Comparison of ENCODE assay signal across 15 cellular contexts in genomic region chr7:30240401-30240800, GRCh38. TPM values are rescaled to one million over a fixed set of nuclear protein-coding genes. Genes with fewer than 3 reads are reported as not detected.
A peak's percentile ranks its signal among the peaks of the same experiment; 100 is the strongest.
DNase-seq lines count a peak whose midpoint lies in the region; ATAC-seq and TF ChIP-seq lines count a peak whose summit lies in the region.
"Had no signal": no experiment of that assay in that cellular context is flagged by ENCODE, and none has a peak within 500 bp of the region (broad histone marks: within the 10 kb centered on the region; RNA-seq: fewer than 3 reads in every experiment).

No MANE protein-coding gene starts in this region.

- peaks cover under 1% of the 10 kb centered on the region for H3K27me3 ChIP-seq in left ventricle myocardium inferior (ENCODE audit: low read depth)
- H3K27me3 ChIP-seq: upper lobe of left lung had no signal

- intact Hi-C loops in left ventricle myocardium inferior (cut with micrococcal nuclease), result no loop called here

- H3K9me3 ChIP-seq in left ventricle myocardium inferior (replicated peaks), result no peaks in the 10 kb centered on the region
- H3K9me3 ChIP-seq: upper lobe of left lung had no signal

- DNase-seq in A172 (ENCODE audit: low spot score) (peak; percentile 74), RPMI8226 (peak; percentile 68), left ventricle myocardium inferior (no peak), SKM-1 (lab: John Stamatoyannopoulos, UW; ENCODE audit: unreplicated experiment) (no peak), activated gamma-delta T cell treated with Interleukin-2 at 50 U/mL for 16 hours (no peak), cerebellar nuclear complex (lab: John Stamatoyannopoulos, UW) (no peak), GM10266 (ENCODE audit: extremely low spot score) (no peak)
- DNase-seq: activated CD4-positive, alpha-beta memory T cell treated with anti-CD3 and anti-CD28 coated beads, Interleukin-2, amount 10 ng/mL, durations not matched to agents 7 days and 5 days; activated naive CD4-positive, alpha-beta T cell treated with anti-CD3 and anti-CD28 coated beads, Interleukin-2, amount 50 U/mL, for 16 hours; DMS53; NCI-H1105; NCI-H82; nephron progenitor cell; upper lobe of left lung had no signal

- peak; percentile 34 for ATAC-seq in GM19351 (IDR thresholded peaks at IDR 0.05; ENCODE audit: unreplicated experiment)

- peak; percentile 16 for TF ChIP-seq CTCF in left ventricle myocardium inferior (IDR thresholded peaks at IDR 0.05; ENCODE audit: borderline replicate concordance)
- no peak for TF ChIP-seq CTCF in GM10266 (IDR thresholded peaks at IDR 0.05; ENCODE audit: control insufficient read depth, insufficient read depth, low read depth, missing control alignments)

- H3K27ac ChIP-seq in left ventricle myocardium inferior (replicated peaks), result no peak overlapping the region
- H3K27ac ChIP-seq: upper lobe of left lung had no signal

- no peaks in the 10 kb centered on the region for H3K36me3 ChIP-seq in left ventricle myocardium inferior
- H3K36me3 ChIP-seq: upper lobe of left lung had no signal

- peaks cover 30% of the 10 kb centered on the region for H3K4me1 ChIP-seq in left ventricle myocardium inferior

- no peak overlapping the region for H3K4me3 ChIP-seq in left ventricle myocardium inferior
- H3K4me3 ChIP-seq: upper lobe of left lung had no signal

RNA-seq across cellular contexts. Expression of gene ZNRF2, which starts 44.0 kb away (rescaled TPM):
- 13.1 and 15.0 TPM in 2 replicates for total RNA-seq in A172 (2014; rRNA removed; shearing (Covaris generic))
- total RNA-seq in left ventricle myocardium inferior, result 10.9 TPM

Comparison
In these comparisons a context has a peak if more than half of its experiments do, and no peak if none do; other contexts are left out.
1. DNase-seq: peak in A172 (single experiment) and RPMI8226 (single experiment); none in left ventricle myocardium inferior (single experiment), SKM-1 (single experiment), activated gamma-delta T cell treated with Interleukin-2 at 50 U/mL for 16 hours (single experiment), cerebellar nuclear complex (0 of 2) and GM10266 (single experiment).